Comparison of ENCODE assay signal across 8 cellular contexts in genomic region chr11:109864161-109864661, GRCh38.
A peak's percentile ranks its signal among the peaks of the same experiment; 100 is the strongest.
DNase-seq lines count a peak whose midpoint lies in the region; ATAC-seq and TF ChIP-seq lines count a peak whose summit lies in the region.
"Had no signal": no experiment of that assay in that cellular context is flagged by ENCODE, and none has a peak within 500 bp of the region (broad histone marks: within the 10 kb centered on the region; RNA-seq: fewer than 3 reads in every experiment).

No MANE protein-coding gene starts in this region.

- no peaks in the 10 kb centered on the region for H3K36me3 ChIP-seq in GM23248 (ENCODE audit: low read depth)
- no peaks in the 10 kb centered on the region for H3K36me3 ChIP-seq in HUES48 (ENCODE audit: control insufficient read depth, insufficient read depth, low read length)
- no peaks in the 10 kb centered on the region for H3K36me3 ChIP-seq in neural progenitor cell
- H3K36me3 ChIP-seq in CD8-positive, alpha-beta T cell (ENCODE audit: insufficient read depth, low read length), result no peaks in the 10 kb centered on the region

- H4K20me1 ChIP-seq in GM23248 (ENCODE audit: insufficient read depth) (no peaks in the 10 kb centered on the region), neural progenitor cell (ENCODE audit: low read depth) (no peaks in the 10 kb centered on the region)

- H3K79me2 ChIP-seq in GM23248 (ENCODE audit: insufficient read depth), result no peaks in the 10 kb centered on the region
- H3K79me2 ChIP-seq in neural progenitor cell (ENCODE audit: low read depth), result no peaks in the 10 kb centered on the region

- H3K9ac ChIP-seq in GM23248 (no peak overlapping the region), HUES48 (ENCODE audit: low read depth, low read length) (no peak overlapping the region), neural progenitor cell (no peak overlapping the region)

- H3K4me3 ChIP-seq in GM23248 (no peak overlapping the region), HUES48 (ENCODE audit: low read depth, low read length) (no peak overlapping the region), neural progenitor cell (no peak overlapping the region)
- no peak overlapping the region for H3K4me3 ChIP-seq in CD8-positive, alpha-beta T cell (ENCODE audit: low read depth, low read length)
- H3K4me3 ChIP-seq: skin epidermis had no signal

- H3K9me2 ChIP-seq in GM23248 (ENCODE audit: insufficient read depth), result no peaks in the 10 kb centered on the region

- H3K4me2 ChIP-seq in GM23248 (ENCODE audit: unreplicated experiment) (no peak overlapping the region), neural progenitor cell (no peak overlapping the region)

- in situ Hi-C loops in GM23248 (cut with MboI), result no loop called here

- peaks cover 2% of the 10 kb centered on the region for H3K27me3 Mint-ChIP-seq in neural progenitor cell (ENCODE audit: insufficient read depth, low read depth)
- no peaks in the 10 kb centered on the region for H3K27me3 Mint-ChIP-seq in CD8-positive, alpha-beta T cell (ENCODE audit: low read depth)

- H3K27ac ChIP-seq in GM23248 (no peak overlapping the region), HUES48 (ENCODE audit: low read depth, low read length) (peak overlapping the region; percentile 43), neural progenitor cell (no peak overlapping the region)
- no peak overlapping the region for H3K27ac ChIP-seq in CD8-positive, alpha-beta T cell (ENCODE audit: low read depth, low read length)
- H3K27ac ChIP-seq: skin epidermis had no signal

- intact Hi-C loops in left colon (cut with DNase I, micrococcal nuclease), result no loop called here
- intact Hi-C loops in CD8-positive, alpha-beta T cell (cut with DNase I, micrococcal nuclease), result no loop called here

- WGBS in GM23248 (ENCODE audit: low coverage in 1 of 2, low lambda C conversion rate in 2 of 2, missing lambda C conversion rate in 2 of 2), 2 experiments, result 65 to 72% methylated on average over 3 of the region's 3 CpGs

- POLR2A ChIA-PET in CD8-positive, alpha-beta T cell (lab: Charles Lee), result no interaction called here

- no peak overlapping the region for H2AFZ ChIP-seq in GM23248
- H2AFZ ChIP-seq in neural progenitor cell (replicated peaks), result no peak overlapping the region

- peaks cover 28% of the 10 kb centered on the region for H3F3A ChIP-seq in GM23248 (ENCODE audit: insufficient read depth)
- no peaks in the 10 kb centered on the region for H3F3A ChIP-seq in neural progenitor cell (ENCODE audit: low read depth)

- TF ChIP-seq CTCF in neural progenitor cell (IDR thresholded peaks at IDR 0.05), result no peak
- TF ChIP-seq CTCF in CD8-positive, alpha-beta T cell (IDR thresholded peaks at IDR 0.05), result no peak

- H3K4me1 ChIP-seq in GM23248 (ENCODE audit: insufficient read depth) (peaks cover 23% of the 10 kb centered on the region), HUES48 (ENCODE audit: control insufficient read depth, insufficient read depth, low read length) (peaks cover 6% of the 10 kb centered on the region; the same call in 1 of the 2 replicates), neural progenitor cell (peaks cover 6% of the 10 kb centered on the region)
- H3K4me1 ChIP-seq in CD8-positive, alpha-beta T cell (ENCODE audit: insufficient read depth, low read length), result no peaks in the 10 kb centered on the region

- peaks cover 42% of the 10 kb centered on the region for H3K4me1 Mint-ChIP-seq in neural progenitor cell
- H3K4me1 Mint-ChIP-seq in CD8-positive, alpha-beta T cell (ENCODE audit: low read depth), result no peaks in the 10 kb centered on the region

- no peaks in the 10 kb centered on the region for H3K9me3 ChIP-seq in GM23248 (ENCODE audit: low read depth)
- H3K9me3 ChIP-seq in HUES48 (ENCODE audit: control insufficient read depth, insufficient read depth, low read length), result no peaks in the 10 kb centered on the region
- H3K9me3 ChIP-seq in neural progenitor cell (ENCODE audit: low read depth), result no peaks in the 10 kb centered on the region
- H3K9me3 ChIP-seq in CD8-positive, alpha-beta T cell (ENCODE audit: low read length), result no peaks in the 10 kb centered on the region

- H3K36me3 Mint-ChIP-seq in neural progenitor cell, result peaks cover 2% of the 10 kb centered on the region
- H3K36me3 Mint-ChIP-seq in CD8-positive, alpha-beta T cell, result no peaks in the 10 kb centered on the region

- peak overlapping the region; percentile 81 for H3K27ac Mint-ChIP-seq in neural progenitor cell
- no peak overlapping the region for H3K27ac Mint-ChIP-seq in CD8-positive, alpha-beta T cell

- no peaks in the 10 kb centered on the region for H3K9me3 Mint-ChIP-seq in neural progenitor cell
- H3K9me3 Mint-ChIP-seq in CD8-positive, alpha-beta T cell, result no peaks in the 10 kb centered on the region

- ATAC-seq in GM18907 (IDR thresholded peaks at IDR 0.05; ENCODE audit: unreplicated experiment), result peak; percentile 96
- no peak for ATAC-seq in left colon
- no peak for ATAC-seq in CD8-positive, alpha-beta T cell

- H3K27me3 ChIP-seq in GM23248 (replicated peaks; ENCODE audit: insufficient read depth), result no peaks in the 10 kb centered on the region
- no peaks in the 10 kb centered on the region for H3K27me3 ChIP-seq in HUES48 (ENCODE audit: control insufficient read depth, insufficient read depth, low read length)
- no peaks in the 10 kb centered on the region for H3K27me3 ChIP-seq in neural progenitor cell
- no peaks in the 10 kb centered on the region for H3K27me3 ChIP-seq in CD8-positive, alpha-beta T cell (ENCODE audit: insufficient read depth, low read length)

- peak; percentile 21 for DNase-seq in GM23248
- DNase-seq in neural progenitor cell (ENCODE audit: low spot score), result no peak
- no peak for DNase-seq in left colon
- DNase-seq in NCI-H748 treated with DMSO at 0.1 percent for 48 hours (lab: John Stamatoyannopoulos, UW), result no peak
- no peak for DNase-seq in CD8-positive, alpha-beta T cell

- CTCF ChIA-PET in CD8-positive, alpha-beta T cell (lab: Charles Lee), result no interaction called here

- no peak overlapping the region for H3K4me3 Mint-ChIP-seq in neural progenitor cell
- no peak overlapping the region for H3K4me3 Mint-ChIP-seq in CD8-positive, alpha-beta T cell
